In genomic region chr4:65971686-65972085, GRCh38 we compare ENCODE assay signal across 20 cellular contexts.
"Had no signal": no experiment of that assay in that cellular context is flagged by ENCODE, and none has a peak within 500 bp of the region (broad histone marks: within the 10 kb centered on the region; RNA-seq: fewer than 3 reads in every experiment).

No MANE protein-coding gene starts in this region.

- H3K36me3 ChIP-seq: colonic mucosa, esophagus squamous epithelium, heart right ventricle, spleen had no signal

- H3K4me1 ChIP-seq: body of pancreas, colonic mucosa, esophagus squamous epithelium, heart right ventricle, spleen, testis had no signal

- H3K27me3 ChIP-seq: body of pancreas, colonic mucosa, esophagus squamous epithelium, heart right ventricle, spleen, testis had no signal

- H3K27ac ChIP-seq: body of pancreas, colonic mucosa, epithelial cell of prostate, esophagus squamous epithelium, heart right ventricle, spleen, testis had no signal

- ATAC-seq: activated CD4-positive, alpha-beta T cell treated with anti-CD3 and anti-CD28 coated beads for 36 hours; body of pancreas; heart right ventricle; natural killer cell; right cardiac atrium had no signal

- H3K4me3 ChIP-seq: body of pancreas, colonic mucosa, esophagus squamous epithelium, heart right ventricle, spleen, testis had no signal

- DNase-seq: activated CD4-positive, alpha-beta T cell treated with anti-CD3 and anti-CD28 coated beads for 36 hours; activated CD4-positive, CD25-positive, alpha-beta regulatory T cell; activated effector memory CD4-positive, alpha-beta T cell treated with Interleukin-2 at 50 U/mL for 16 hours; activated naive CD4-positive, alpha-beta T cell treated with Interleukin-2 at 50 U/mL for 16 hours; aorta; body of pancreas; cerebellar nuclear complex; colonic mucosa; effector CD8-positive, alpha-beta T cell; esophagus squamous epithelium; foreskin melanocyte; heart right ventricle; natural killer cell; posterior cingulate gyrus; right cardiac atrium; spleen; stimulated activated naive CD4-positive, alpha-beta T cell treated with Interleukin-2 at 50 U/mL for 16 hours; testis; trophoblast cell had no signal

- H3K9me3 ChIP-seq: body of pancreas, colonic mucosa, testis had no signal
